ENCODE assay signal across 8 cellular contexts in the genomic region with DNA sequence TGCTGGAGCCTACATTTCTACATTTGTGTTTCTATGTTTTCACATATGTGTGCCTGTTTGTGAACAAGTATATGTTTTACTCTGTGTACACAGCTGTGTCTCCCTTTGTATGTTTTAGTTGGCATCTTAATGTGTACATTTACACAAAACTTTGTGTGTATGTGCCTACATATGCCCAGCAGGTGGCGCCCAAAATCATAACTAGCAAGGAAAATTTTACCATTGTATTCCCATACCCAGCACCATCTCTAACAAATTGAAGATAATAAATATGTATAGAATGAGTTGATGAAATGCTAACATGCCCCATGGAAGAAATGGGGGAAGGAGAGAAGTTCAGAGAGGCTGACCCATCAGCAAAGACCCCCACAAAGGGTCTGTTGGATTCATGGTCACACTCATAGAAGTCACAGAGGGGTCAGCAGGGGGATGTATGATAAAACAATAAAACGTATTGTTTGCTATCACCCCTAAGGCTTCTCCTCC. TPM values are rescaled to one million over a fixed set of nuclear protein-coding genes. Genes with fewer than 3 reads are reported as not detected.
A peak's percentile ranks its signal among the peaks of the same experiment; 100 is the strongest.
DNase-seq lines count a peak whose midpoint lies in the region; ATAC-seq lines count a peak whose summit lies in the region.

No MANE protein-coding gene starts in this region.

- H2BK120ac ChIP-seq in mesendoderm (ENCODE audit: low read depth, low read length) = no peak overlapping the region

- H3K4me1 ChIP-seq in CD4-positive, alpha-beta memory T cell (ENCODE audit: insufficient read depth, low read length) = peaks cover 54% of the 10 kb centered on the region
- peaks cover 4% of the 10 kb centered on the region for H3K4me1 ChIP-seq in mesendoderm (ENCODE audit: control insufficient read depth, low read depth, low read length)

- CTCF ChIA-PET in CD4-positive, alpha-beta memory T cell (lab: Charles Lee; ENCODE audit: partially characterized antibody) = interaction anchor here (0.7 to 8.8 kb wide), 37 partner anchors 9 to 265 kb away, joined by 3 to 173 read pairs (median 7); partner anchors contain the start of genes COX7A2L and EML4

- no peak overlapping the region for H3K56ac ChIP-seq in mesendoderm (ENCODE audit: low read length)

- no peaks in the 10 kb centered on the region for H3K9me3 ChIP-seq in CD4-positive, alpha-beta memory T cell (ENCODE audit: control insufficient read depth in 1 of 2, low read length in 2 of 2)

- no peak overlapping the region for H2AK5ac ChIP-seq in mesendoderm (ENCODE audit: low read length)

- H3K9ac ChIP-seq in mesendoderm (ENCODE audit: low read length) = no peak overlapping the region

- H3K27ac Mint-ChIP-seq in CD4-positive, alpha-beta memory T cell = peak overlapping the region; percentile 22 to 97 (median 80)

- H3K79me1 ChIP-seq in mesendoderm (ENCODE audit: low read length) = no peaks in the 10 kb centered on the region

- peaks cover 37 to 59% (median 46%) of the 10 kb centered on the region in 4 donors for H3K4me1 Mint-ChIP-seq in CD4-positive, alpha-beta memory T cell

- ATAC-seq in HG03342 (IDR thresholded peaks at IDR 0.05; ENCODE audit: unreplicated experiment) = peak; percentile 29
- ATAC-seq in HG02885 (IDR thresholded peaks at IDR 0.05; ENCODE audit: poor library complexity, unreplicated experiment) = no peak

- no peak overlapping the region for H2BK15ac ChIP-seq in mesendoderm (replicated peaks; ENCODE audit: low read depth)

- no peaks in the 10 kb centered on the region for H3K36me3 ChIP-seq in CD4-positive, alpha-beta memory T cell (ENCODE audit: insufficient read depth, low read length)
- no peaks in the 10 kb centered on the region for H3K36me3 ChIP-seq in mesendoderm (ENCODE audit: control insufficient read depth, insufficient read depth, low read length)

- no peaks in the 10 kb centered on the region for H3K36me3 Mint-ChIP-seq in CD4-positive, alpha-beta memory T cell

- no peaks in the 10 kb centered on the region for H3K9me3 Mint-ChIP-seq in CD4-positive, alpha-beta memory T cell

- H3K27me3 Mint-ChIP-seq in CD4-positive, alpha-beta memory T cell = no peaks in the 10 kb centered on the region

- H3K27me3 ChIP-seq in CD4-positive, alpha-beta memory T cell (ENCODE audit: insufficient read depth, low read length) = no peaks in the 10 kb centered on the region
- no peaks in the 10 kb centered on the region for H3K27me3 ChIP-seq in mesendoderm (ENCODE audit: insufficient read depth, low read length, poor library complexity)

- H2BK5ac ChIP-seq in mesendoderm (ENCODE audit: low read length) = no peak overlapping the region

- peak overlapping the region; percentile 15 for H3K18ac ChIP-seq in mesendoderm (ENCODE audit: low read length)

- no peak overlapping the region for H3K4ac ChIP-seq in mesendoderm (ENCODE audit: low read depth, low read length)

- no peak overlapping the region for H3K4me3 Mint-ChIP-seq in CD4-positive, alpha-beta memory T cell

- H4K5ac ChIP-seq in mesendoderm (ENCODE audit: low read length) = no peak overlapping the region

- H3K79me2 ChIP-seq in mesendoderm (ENCODE audit: control insufficient read depth, insufficient read depth, low read length) = no peaks in the 10 kb centered on the region

- H3K27ac ChIP-seq in CD4-positive, alpha-beta memory T cell (ENCODE audit: low read depth, low read length) = no peak overlapping the region
- no peak overlapping the region for H3K27ac ChIP-seq in mesendoderm (ENCODE audit: low read depth, low read length)

- no peak overlapping the region for H3K23ac ChIP-seq in mesendoderm (ENCODE audit: low read length)

- WGBS in mesendoderm (ENCODE audit: extremely low coverage, insufficient coverage, low lambda C conversion rate) = no CpG with 5 or more reads among the region's 2 CpGs

- no peak overlapping the region for H3K4me2 ChIP-seq in mesendoderm (ENCODE audit: low read length)

- peak; percentile 68 to 76 (median 74) for DNase-seq in CD4-positive, alpha-beta memory T cell
- DNase-seq in NCI-H526 (lab: John Stamatoyannopoulos, UW) = peak; percentile 63 to 87
- peak; percentile 75 to 78 for DNase-seq in activated CD4-positive, alpha-beta T cell treated with anti-CD3 and anti-CD28 coated beads, Interleukin-2, amount 50 U/mL, for 4 hours
- peak; percentile 63 to 81 for DNase-seq in dermis microvascular lymphatic vessel endothelial cell (ENCODE audit: low read depth in 2 of 2)
- peak; percentile 50 for DNase-seq in mesendoderm
- DNase-seq in stimulated activated CD8-positive, alpha-beta memory T cell treated with anti-CD3 and anti-CD28 coated beads, Interleukin-4, amount 100 ng/mL, for 24 hours (ENCODE audit: low read depth) = peak; percentile 51

- POLR2A ChIA-PET in CD4-positive, alpha-beta memory T cell (lab: Charles Lee; ENCODE audit: partially characterized antibody) = interaction anchor here (0.7 to 26.8 kb wide), 9 partner anchors 10 to 266 kb away, joined by 3 to 1146 read pairs (median 5); partner anchors contain the start of gene COX7A2L

- no peak overlapping the region for H3K4me3 ChIP-seq in CD4-positive, alpha-beta memory T cell (ENCODE audit: low read length in 2 of 2)
- H3K4me3 ChIP-seq in mesendoderm (ENCODE audit: low read length) = no peak overlapping the region

- intact Hi-C loops in CD4-positive, alpha-beta memory T cell (cut with micrococcal nuclease) = loop anchor here (1.0 to 2.0 kb wide), 5 partner anchors 73 to 567 kb away; partner anchors contain the start of gene EML4

- no peak overlapping the region for H4K8ac ChIP-seq in mesendoderm (ENCODE audit: low read depth, low read length)

RNA-seq across cellular contexts. Expression of gene PKDCC, which starts 48.1 kb away (rescaled TPM):
- total RNA-seq in CD4-positive, alpha-beta memory T cell = not detected
- polyA plus RNA-seq in CD4-positive, alpha-beta memory T cell = under 1 TPM in 1 of 2 donors, not detected in 1; 0.41 TPM
- 3.0 and 4.3 TPM in 2 replicates for total RNA-seq in dermis microvascular lymphatic vessel endothelial cell
- polyA plus RNA-seq in mesendoderm (2013, experiment 1 of 2) = 4.4 TPM
- 4.6 TPM for polyA plus RNA-seq in mesendoderm (2013, experiment 2 of 2)
